ENCODE assay signal across 10 cellular contexts in the genomic region with DNA sequence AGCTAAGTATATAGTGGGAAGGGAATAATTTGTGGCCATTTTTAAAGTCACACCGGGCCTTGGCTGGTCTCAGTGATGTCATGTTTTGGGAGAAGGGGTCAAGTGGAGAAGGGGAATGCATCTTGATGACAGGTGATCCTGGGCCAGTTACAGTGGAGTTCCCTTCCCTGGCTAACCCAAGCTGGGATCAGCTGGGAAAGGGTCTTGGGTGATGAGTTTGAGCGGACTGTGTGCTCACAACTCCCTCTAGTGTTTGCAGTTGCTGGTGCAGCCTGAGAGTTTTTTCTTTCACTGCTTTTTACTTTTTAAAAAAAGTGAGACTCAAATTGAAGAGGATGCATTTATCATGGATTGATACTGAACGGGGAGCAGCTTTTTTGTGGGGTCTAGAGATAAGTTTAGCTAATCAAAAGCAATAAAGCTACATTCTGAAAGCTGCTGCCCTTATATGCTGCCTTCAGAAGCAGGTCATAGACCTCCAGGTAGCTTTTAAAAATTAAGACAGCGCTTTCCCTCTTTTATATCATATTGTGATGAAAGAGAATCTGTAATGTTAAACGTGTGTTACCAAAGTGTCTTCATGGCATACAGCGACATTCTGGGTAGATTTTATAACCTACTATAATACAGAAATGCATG.
DNase-seq lines count a peak whose midpoint lies in the region; ATAC-seq and TF ChIP-seq lines count a peak whose summit lies in the region.
"Had no signal": no experiment of that assay in that cellular context is flagged by ENCODE, and none has a peak within 500 bp of the region (broad histone marks: within the 10 kb centered on the region; RNA-seq: fewer than 3 reads in every experiment).

No MANE protein-coding gene starts in this region.

- no peak overlapping the region for H3K27ac ChIP-seq in mesendoderm (ENCODE audit: low read depth, low read length)
- H3K27ac ChIP-seq in CD8-positive, alpha-beta memory T cell (ENCODE audit: low read depth, low read length) = no peak overlapping the region
- H3K27ac ChIP-seq: neutrophil had no signal

- intact Hi-C loops in Caco-2 (cut with micrococcal nuclease; ENCODE audit: unreplicated experiment) = loop anchor here (1.0 to 5.0 kb wide), 4 partner anchors 233 to 331 kb away; no protein-coding TSS in a partner anchor

- POLR2A ChIA-PET in Caco-2 (lab: Charles Lee) = no interaction called here
- POLR2A ChIA-PET in CD8-positive, alpha-beta memory T cell (lab: Charles Lee) = no interaction called here

- H3K79me1 ChIP-seq in mesendoderm (ENCODE audit: low read length) = no peaks in the 10 kb centered on the region

- no peak overlapping the region for H3K56ac ChIP-seq in mesendoderm (ENCODE audit: low read length)

- no peak overlapping the region for H3K27ac Mint-ChIP-seq in Caco-2 (ENCODE audit: unreplicated experiment)
- peak overlapping the region in 1 of 8 donors; percentile 70 for H3K27ac Mint-ChIP-seq in CD8-positive, alpha-beta memory T cell
- H3K27ac Mint-ChIP-seq: T-helper 1 cell treated with Interleukin-12 subunit alpha and Interleukin-12 subunit beta and Interleukin-4 antibody, amounts not matched to agents 30 μg/mL and 1 μg/mL, for 36 hours had no signal

- H2BK120ac ChIP-seq in mesendoderm (ENCODE audit: low read depth, low read length) = no peak overlapping the region

- peak in 1 of 2 experiments; percentile 51 for DNase-seq in Caco-2
- peak; percentile 8 for DNase-seq in NCI-H2227 treated with DMSO at 0.1 percent for 48 hours (lab: John Stamatoyannopoulos, UW)
- peak; percentile 37 for DNase-seq in dedifferentiated amniotic fluid mesenchymal stem cell (ENCODE audit: extremely low spot score)
- peak; percentile 69 for DNase-seq in mesendoderm
- no peak for DNase-seq in CD8-positive, alpha-beta memory T cell

- H3K4me3 Mint-ChIP-seq in Caco-2 (ENCODE audit: unreplicated experiment) = no peak overlapping the region
- no peak overlapping the region for H3K4me3 Mint-ChIP-seq in CD8-positive, alpha-beta memory T cell
- H3K4me3 Mint-ChIP-seq: T-helper 1 cell treated with Interleukin-12 subunit alpha and Interleukin-12 subunit beta and Interleukin-4 antibody, amounts not matched to agents 30 μg/mL and 1 μg/mL, for 36 hours had no signal

- H3K4ac ChIP-seq in mesendoderm (ENCODE audit: low read depth, low read length) = no peak overlapping the region

- no peaks in the 10 kb centered on the region for H3K79me2 ChIP-seq in mesendoderm (ENCODE audit: control insufficient read depth, insufficient read depth, low read length)

- peak; percentile 62 for ATAC-seq in GM18511 (IDR thresholded peaks at IDR 0.05; ENCODE audit: unreplicated experiment)
- ATAC-seq in GM19351 (IDR thresholded peaks at IDR 0.05; ENCODE audit: unreplicated experiment) = no peak
- no peak for ATAC-seq in HG03469 (IDR thresholded peaks at IDR 0.05; ENCODE audit: unreplicated experiment)

- H3K23ac ChIP-seq in mesendoderm (ENCODE audit: low read length) = no peak overlapping the region

- no peak overlapping the region for H3K4me3 ChIP-seq in Caco-2 (ENCODE audit: low read depth, low read length)
- H3K4me3 ChIP-seq in mesendoderm (ENCODE audit: low read length) = no peak overlapping the region
- H3K4me3 ChIP-seq in CD8-positive, alpha-beta memory T cell (ENCODE audit: low read length) = no peak overlapping the region

- H2BK5ac ChIP-seq in mesendoderm (ENCODE audit: low read length) = no peak overlapping the region

- no peaks in the 10 kb centered on the region for H3K36me3 ChIP-seq in Caco-2 (ENCODE audit: control insufficient read depth, insufficient read depth, low read length)
- no peaks in the 10 kb centered on the region for H3K36me3 ChIP-seq in mesendoderm (ENCODE audit: control insufficient read depth, insufficient read depth, low read length)
- H3K36me3 ChIP-seq in CD8-positive, alpha-beta memory T cell (ENCODE audit: insufficient read depth, low read length) = no peaks in the 10 kb centered on the region
- H3K36me3 ChIP-seq: neutrophil had no signal

- no CpG with 5 or more reads among the region's 6 CpGs for WGBS in mesendoderm (ENCODE audit: extremely low coverage, insufficient coverage, low lambda C conversion rate)

- H2AK5ac ChIP-seq in mesendoderm (ENCODE audit: low read length) = no peak overlapping the region

- CTCF ChIA-PET in Caco-2 (lab: Charles Lee) = interaction anchor here (0.6 to 1.5 kb wide), 5 partner anchors 12 to 284 kb away, joined by 3 to 9 read pairs (median 3); no protein-coding TSS in a partner anchor
- CTCF ChIA-PET in CD8-positive, alpha-beta memory T cell (lab: Charles Lee) = interaction anchor here (0.6 to 1.8 kb wide), 2 partner anchors 12 to 624 kb away, joined by 3 to 6 read pairs; no protein-coding TSS in a partner anchor

- no peaks in the 10 kb centered on the region for H3K9me3 ChIP-seq in Caco-2
- no peaks in the 10 kb centered on the region for H3K9me3 ChIP-seq in CD8-positive, alpha-beta memory T cell (ENCODE audit: low read length)
- H3K9me3 ChIP-seq: neutrophil had no signal

- no TSS peak for BruUV-seq in Caco-2 (replicated peaks; lab: Mats Ljungman, UMichigan)

- H3K4me1 ChIP-seq in Caco-2 (no peaks in the 10 kb centered on the region), mesendoderm (ENCODE audit: control insufficient read depth, low read depth, low read length) (no peaks in the 10 kb centered on the region)
- H3K4me1 ChIP-seq in CD8-positive, alpha-beta memory T cell (ENCODE audit: insufficient read depth, low read length) = no peaks in the 10 kb centered on the region

- no peaks in the 10 kb centered on the region for H3K9me3 Mint-ChIP-seq in Caco-2 (ENCODE audit: unreplicated experiment)
- no peaks in the 10 kb centered on the region for H3K9me3 Mint-ChIP-seq in CD8-positive, alpha-beta memory T cell
- H3K9me3 Mint-ChIP-seq: T-helper 1 cell treated with Interleukin-12 subunit alpha and Interleukin-12 subunit beta and Interleukin-4 antibody, amounts not matched to agents 30 μg/mL and 1 μg/mL, for 36 hours had no signal

- H2BK15ac ChIP-seq in mesendoderm (replicated peaks; ENCODE audit: low read depth) = no peak overlapping the region

- no peak overlapping the region for H4K8ac ChIP-seq in mesendoderm (ENCODE audit: low read depth, low read length)

- no peak overlapping the region for H3K9ac ChIP-seq in mesendoderm (ENCODE audit: low read length)

- no peak overlapping the region for H4K5ac ChIP-seq in mesendoderm (ENCODE audit: low read length)

- H3K36me3 Mint-ChIP-seq in Caco-2 (ENCODE audit: insufficient read depth, unreplicated experiment) = no peaks in the 10 kb centered on the region
- H3K36me3 Mint-ChIP-seq in CD8-positive, alpha-beta memory T cell = no peaks in the 10 kb centered on the region

- H3K27me3 ChIP-seq in Caco-2 (replicated peaks; ENCODE audit: control insufficient read depth, insufficient read depth, low read length) (no peaks in the 10 kb centered on the region), mesendoderm (ENCODE audit: insufficient read depth, low read length, poor library complexity) (no peaks in the 10 kb centered on the region)
- no peaks in the 10 kb centered on the region for H3K27me3 ChIP-seq in CD8-positive, alpha-beta memory T cell (ENCODE audit: insufficient read depth, low read length, poor library complexity, severe bottlenecking)
- H3K27me3 ChIP-seq: neutrophil had no signal

- H3K4me1 Mint-ChIP-seq in Caco-2 (ENCODE audit: low read depth, unreplicated experiment) = no peaks in the 10 kb centered on the region
- H3K4me1 Mint-ChIP-seq in CD8-positive, alpha-beta memory T cell = no peaks in the 10 kb centered on the region

- H3K27me3 Mint-ChIP-seq in Caco-2 (ENCODE audit: insufficient read depth, unreplicated experiment) = no peaks in the 10 kb centered on the region
- H3K27me3 Mint-ChIP-seq in CD8-positive, alpha-beta memory T cell = peaks cover 6 to 15% of the 10 kb centered on the region in 2 donors

- no peak overlapping the region for H3K18ac ChIP-seq in mesendoderm (ENCODE audit: low read length)

- TF ChIP-seq CTCF in Caco-2 (IDR thresholded peaks at IDR 0.05; ENCODE audit: insufficient read depth in 1 of 2, low read depth in 1 of 2, low read length in 1 of 2, severe bottlenecking in 1 of 2, unreplicated experiment in 1 of 2) = peak; percentile 80 to 88

- H3K4me2 ChIP-seq in mesendoderm (ENCODE audit: low read length) = no peak overlapping the region

Comparison
In these comparisons a context has a peak if more than half of its experiments do, and no peak if none do; other contexts are left out.
1. DNase-seq: peak in NCI-H2227 treated with DMSO at 0.1 percent for 48 hours (single experiment), dedifferentiated amniotic fluid mesenchymal stem cell (single experiment) and mesendoderm (single experiment); none in CD8-positive, alpha-beta memory T cell (0 of 5).